6 cellular contexts compared by ENCODE assay signal in the genomic region with DNA sequence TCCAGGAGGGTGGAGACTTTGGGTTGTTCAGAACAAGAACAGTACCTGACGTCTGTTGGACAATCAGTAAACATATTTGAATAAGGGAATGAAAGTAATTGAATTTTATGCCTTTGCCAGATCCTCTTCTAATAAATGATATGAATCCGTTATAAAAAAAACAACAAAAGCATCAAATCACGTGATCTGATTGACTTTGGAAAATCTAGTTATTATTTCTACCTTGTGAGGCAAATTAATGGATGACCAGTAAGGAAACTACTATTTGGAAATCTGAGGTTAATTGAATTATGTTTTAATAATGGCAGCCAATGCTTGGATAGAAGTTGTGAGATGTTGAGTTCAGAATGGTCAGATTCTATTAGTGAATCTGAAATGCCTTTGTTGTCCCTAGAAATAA.
"Had no signal": no experiment of that assay in that cellular context is flagged by ENCODE, and none has a peak within 500 bp of the region (broad histone marks: within the 10 kb centered on the region; RNA-seq: fewer than 3 reads in every experiment).

No MANE protein-coding gene starts in this region.

- H3K27ac ChIP-seq: HL-60, KMS-11 had no signal

- DNase-seq: IMR-90, KBM-7, KG1 had no signal

- FAIRE-seq: HTR-8/SVneo had no signal

- H3K4me2 ChIP-seq: KMS-11 had no signal

- H3K9ac ChIP-seq: KMS-11 had no signal
